In the genomic region with DNA sequence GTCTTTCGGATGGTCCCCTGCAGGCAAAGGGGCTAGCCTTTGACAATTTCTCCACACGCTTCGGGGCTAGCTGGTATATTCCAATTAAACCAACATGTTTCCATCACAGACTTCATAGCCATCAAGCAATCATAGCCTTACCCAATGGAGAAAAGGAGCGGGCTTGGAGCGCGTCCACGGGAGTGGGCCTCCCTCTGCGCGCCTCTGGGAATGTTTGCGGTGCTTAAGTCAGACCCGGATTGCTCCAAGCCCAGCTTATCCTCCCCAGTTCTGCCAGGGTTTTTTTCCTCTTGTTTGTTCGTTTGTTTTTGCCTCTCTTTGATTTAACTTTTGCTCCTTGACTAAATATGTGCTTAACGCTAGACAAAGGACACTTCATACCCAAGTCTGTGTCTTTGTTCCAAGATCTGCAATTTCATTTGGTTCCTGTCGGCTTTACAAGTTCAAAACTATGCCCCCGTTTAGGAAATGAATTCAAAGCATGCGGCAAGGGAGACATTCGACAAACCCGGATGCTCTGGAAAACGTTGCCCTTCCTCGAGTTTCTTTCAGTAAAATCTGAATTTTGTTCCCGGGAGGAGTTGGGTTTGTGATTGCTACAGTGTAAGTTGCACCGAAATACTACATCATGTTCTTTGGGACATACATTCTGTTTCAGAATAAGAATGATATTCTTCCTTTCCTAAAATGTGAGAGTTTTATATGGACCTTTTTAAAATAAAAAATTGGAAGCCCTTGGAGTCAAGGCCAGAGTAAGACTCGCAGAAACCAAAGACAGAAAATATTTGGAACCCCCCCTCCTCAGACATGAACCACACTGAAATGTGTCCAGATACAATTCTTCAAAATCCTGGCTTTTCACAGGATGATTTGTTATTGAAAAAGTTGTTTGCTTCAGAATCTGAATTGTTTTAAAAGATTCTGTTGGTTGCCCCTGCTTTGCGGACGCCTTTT, we compare ENCODE assay signal across 9 cellular contexts. TPM values are rescaled to one million over a fixed set of nuclear protein-coding genes. Genes with fewer than 3 reads are reported as not detected.
DNase-seq lines count a peak whose midpoint lies in the region; TF ChIP-seq lines count a peak whose summit lies in the region.
"Had no signal": no experiment of that assay in that cellular context is flagged by ENCODE, and none has a peak within 500 bp of the region (broad histone marks: within the 10 kb centered on the region; RNA-seq: fewer than 3 reads in every experiment).

No MANE protein-coding gene starts in this region.

- H3K27ac ChIP-seq in ascending aorta (no peak overlapping the region), liver (ENCODE audit: low read depth in 1 of 2, low read length in 2 of 2) (no peak overlapping the region), stomach (peak overlapping the region in 2 of 5 donors; percentile 20 to 36)

- TF ChIP-seq RAD21 in liver (IDR thresholded peaks at IDR 0.05), result no peak

- TF ChIP-seq EP300 in stomach (IDR thresholded peaks at IDR 0.05), result no peak

- H3K4me3 ChIP-seq in ascending aorta (peak overlapping the region; percentile 58 to 61), liver (ENCODE audit: low read depth in 1 of 3, low read length in 3 of 3) (peak overlapping the region in 2 of 3 donors; percentile 43 to 47), stomach (peak overlapping the region; percentile 51 to 71 (median 57))

- no peak for TF ChIP-seq CTCF in ascending aorta (IDR thresholded peaks at IDR 0.05)
- TF ChIP-seq CTCF in liver (IDR thresholded peaks at IDR 0.05; ENCODE audit: low read depth, low read length, missing input control), result no peak
- no peak for TF ChIP-seq CTCF in stomach (IDR thresholded peaks at IDR 0.05)
- no peak for TF ChIP-seq CTCF in HFFc6 (IDR thresholded peaks at IDR 0.05)

- no peaks in the 10 kb centered on the region for H3K36me3 Mint-ChIP-seq in T-helper 2 cell treated with Interferon-gamma antibody and Interleukin-4, amounts not matched to agents 5 μg/mL and 100 μg/mL, for 36 hours (ENCODE audit: low read depth)
- H3K36me3 Mint-ChIP-seq in HFFc6 (ENCODE audit: low read depth), result peaks cover 4% of the 10 kb centered on the region; the same call in 1 of the 2 replicates

- 31% methylated on average over 25 of the region's 25 CpGs for WGBS in liver
- 17 to 25% (median 19%) methylated on average over 25 of the region's 25 CpGs for WGBS in stomach, 5 donors

- H3K9ac ChIP-seq in liver (ENCODE audit: low read depth in 1 of 2, low read length in 2 of 2), result peak overlapping the region; percentile 10 to 12

- no peaks in the 10 kb centered on the region for H3K9me3 ChIP-seq in ascending aorta
- H3K9me3 ChIP-seq in liver (ENCODE audit: control insufficient read depth in 4 of 4, low read length in 3 of 4), result no peaks in the 10 kb centered on the region
- H3K9me3 ChIP-seq in stomach, result no peaks in the 10 kb centered on the region

- H3K4me1 ChIP-seq in ascending aorta, result peaks cover 0 to 8% of the 10 kb centered on the region in 2 donors
- H3K4me1 ChIP-seq in liver (ENCODE audit: control insufficient read depth in 4 of 4, insufficient read depth in 4 of 4, low read length in 3 of 4), result peaks cover 4 to 13% (median 10%) of the 10 kb centered on the region in 4 donors
- H3K4me1 ChIP-seq in stomach, result peaks cover 14 to 27% (median 23%) of the 10 kb centered on the region in 4 donors

- DNase-seq in T-helper 2 cell treated with Interferon-gamma antibody and Interleukin-4, amounts not matched to agents 5 μg/mL and 100 μg/mL, for 36 hours (ENCODE audit: low spot score), result no peak
- no peak for DNase-seq in T-helper 2 cell
- DNase-seq in ascending aorta (ENCODE audit: low spot score in 2 of 2), result no peak
- no peak for DNase-seq in stomach
- DNase-seq in NCI-H446 treated with DMSO at 0.1 percent for 48 hours (lab: John Stamatoyannopoulos, UW), result no peak
- DNase-seq in MV-4-11 (lab: John Stamatoyannopoulos, UW), result no peak
- DNase-seq in HFFc6, result no peak

- intact Hi-C loops in ascending aorta (cut with DNase I), result loop anchor here (2.0 to 5.0 kb wide), 4 partner anchors 78 to 364 kb away; a partner anchor contains a TSS
- intact Hi-C loops in stomach (cut with DNase I; ENCODE audit: low total_unique reads), result no loop called here

- H3K9me3 Mint-ChIP-seq in T-helper 2 cell treated with Interferon-gamma antibody and Interleukin-4, amounts not matched to agents 5 μg/mL and 100 μg/mL, for 36 hours, result no peaks in the 10 kb centered on the region
- peaks cover 28% of the 10 kb centered on the region for H3K9me3 Mint-ChIP-seq in HFFc6

- H3K4me1 Mint-ChIP-seq in T-helper 2 cell treated with Interferon-gamma antibody and Interleukin-4, amounts not matched to agents 5 μg/mL and 100 μg/mL, for 36 hours (ENCODE audit: low read depth), result peaks cover 5% of the 10 kb centered on the region
- H3K4me1 Mint-ChIP-seq in HFFc6 (ENCODE audit: low read depth), result no peaks in the 10 kb centered on the region

- H3K4me3 Mint-ChIP-seq in T-helper 2 cell treated with Interferon-gamma antibody and Interleukin-4, amounts not matched to agents 5 μg/mL and 100 μg/mL, for 36 hours, result peak overlapping the region; percentile 84
- no peak overlapping the region for H3K4me3 Mint-ChIP-seq in HFFc6

- H3K27ac Mint-ChIP-seq in T-helper 2 cell treated with Interferon-gamma antibody and Interleukin-4, amounts not matched to agents 5 μg/mL and 100 μg/mL, for 36 hours, result no peak overlapping the region
- H3K27ac Mint-ChIP-seq in HFFc6, result no peak overlapping the region

- TF ChIP-seq POLR2A in stomach (IDR thresholded peaks at IDR 0.05), result no peak

- H3K27me3 ChIP-seq in ascending aorta (no peaks in the 10 kb centered on the region), liver (ENCODE audit: control insufficient read depth in 4 of 4, insufficient read depth in 4 of 4, low read length in 3 of 4) (no peaks in the 10 kb centered on the region), stomach (peaks cover 0 to 28% (median 5%) of the 10 kb centered on the region in 3 donors)

- H3K27me3 Mint-ChIP-seq in T-helper 2 cell treated with Interferon-gamma antibody and Interleukin-4, amounts not matched to agents 5 μg/mL and 100 μg/mL, for 36 hours (ENCODE audit: low read depth), result peaks cover 46% of the 10 kb centered on the region
- peaks cover 4% of the 10 kb centered on the region for H3K27me3 Mint-ChIP-seq in HFFc6 (ENCODE audit: insufficient read depth)

- H3K36me3 ChIP-seq in ascending aorta, result no peaks in the 10 kb centered on the region
- H3K36me3 ChIP-seq in liver (ENCODE audit: control insufficient read depth in 4 of 4, insufficient read depth in 3 of 4, low read depth in 1 of 4, low read length in 3 of 4), result no peaks in the 10 kb centered on the region
- H3K36me3 ChIP-seq in stomach, result no peaks in the 10 kb centered on the region

TF ChIP-seq in liver, 16 proteins besides CTCF, POLR2A, EP300 and RAD21:
- TF ChIP-seq TAF1 (conservative IDR thresholded peaks at IDR 0.05), result no peak

RNA-seq across cellular contexts. Expression of a gene that starts 0.9 kb away (rescaled TPM):
- 1.7 TPM for total RNA-seq in ascending aorta
- total RNA-seq in liver, result under 1 TPM; 0.23 to 0.50 TPM
- under 1 TPM; 0.36 to 0.48 TPM for polyA plus RNA-seq in liver
- total RNA-seq in stomach, result 10 to 100 TPM in 2 of 5 donors, 1 to 10 TPM in 3; 4.7 to 19.2 (median 9.1) TPM
- polyA plus RNA-seq in stomach, result 1 to 10 TPM; 2.1 to 4.2 (median 2.8) TPM
- not detected for total RNA-seq in HFFc6 (2021; fragmentation: NEBNext Ultra II Directional; extraction: Animal tissue kit (Norgen Biotek cat#: 25700))

RNA-seq across cellular contexts. Expression of a gene that starts 54.7 kb away (rescaled TPM):
- total RNA-seq in ascending aorta (not detected), liver (under 1 TPM in 1 of 2 donors, not detected in 1; 0.08 TPM), stomach (not detected)
- polyA plus RNA-seq in liver (not detected), stomach (under 1 TPM in 1 of 3 donors, not detected in 2; 0.08 TPM)
- not detected for total RNA-seq in HFFc6 (2021; fragmentation: NEBNext Ultra II Directional; extraction: Animal tissue kit (Norgen Biotek cat#: 25700))
- total RNA-seq: mesenteric fat pad had no signal
